In genomic region chr18:73987247-73987980, GRCh38 we compare ENCODE assay signal across 18 cellular contexts.
DNase-seq lines count a peak whose midpoint lies in the region; ATAC-seq and TF ChIP-seq lines count a peak whose summit lies in the region.
"Had no signal": no experiment of that assay in that cellular context is flagged by ENCODE, and none has a peak within 500 bp of the region (broad histone marks: within the 10 kb centered on the region; RNA-seq: fewer than 3 reads in every experiment).

No MANE protein-coding gene starts in this region.

- H3K27me3 Mint-ChIP-seq in MCF 10A (ENCODE audit: insufficient read depth, unreplicated experiment) = no peaks in the 10 kb centered on the region
- H3K27me3 Mint-ChIP-seq: CD8-positive, alpha-beta memory T cell had no signal

- H3K4me1 Mint-ChIP-seq in MCF 10A (ENCODE audit: insufficient read depth, unreplicated experiment) = peaks cover 18% of the 10 kb centered on the region
- H3K4me1 Mint-ChIP-seq: CD8-positive, alpha-beta memory T cell had no signal

- TF ChIP-seq CTCF in MCF 10A (IDR thresholded peaks at IDR 0.05; ENCODE audit: unreplicated experiment) (no peak), breast epithelium (IDR thresholded peaks at IDR 0.05) (no peak), VCaP (conservative IDR thresholded peaks at IDR 0.05) (no peak), esophagus muscularis mucosa (IDR thresholded peaks at IDR 0.05) (no peak)

- CTCF ChIA-PET in MCF 10A (lab: Yijun Ruan, JAX) = interaction anchor here (0.6 to 1.0 kb wide), 3 partner anchors 64 to 371 kb away, joined by 3 to 4 read pairs (median 3); no protein-coding TSS in a partner anchor

- H3K9me3 Mint-ChIP-seq in MCF 10A (ENCODE audit: unreplicated experiment) = no peaks in the 10 kb centered on the region

- POLR2A ChIA-PET in MCF 10A (lab: Yijun Ruan, JAX) = no interaction called here

- no peak overlapping the region for H3K27ac ChIP-seq in breast epithelium
- H3K27ac ChIP-seq in VCaP = peak overlapping the region; percentile 20; the same call in 1 of the 2 replicates
- H3K27ac ChIP-seq in esophagus muscularis mucosa (replicated peaks in 1 of 4) = no peak overlapping the region
- H3K27ac ChIP-seq: BLaER1 treated with 17β-estradiol and CSF1 and Interleukin-3, amounts not matched to agents 10 nM and 100 nM; HL-60; RWPE1 had no signal

- peaks cover 6% of the 10 kb centered on the region for H3K36me3 Mint-ChIP-seq in MCF 10A (ENCODE audit: insufficient read depth, unreplicated experiment)

- H3K36me3 ChIP-seq in breast epithelium = no peaks in the 10 kb centered on the region
- H3K36me3 ChIP-seq in esophagus muscularis mucosa = no peaks in the 10 kb centered on the region
- H3K36me3 ChIP-seq: BLaER1 treated with 17β-estradiol and CSF1 and Interleukin-3, amounts not matched to agents 10 nM and 100 nM had no signal

- no peaks in the 10 kb centered on the region for H3K27me3 ChIP-seq in breast epithelium
- H3K27me3 ChIP-seq in esophagus muscularis mucosa = no peaks in the 10 kb centered on the region
- H3K27me3 ChIP-seq: BLaER1 treated with 17β-estradiol and CSF1 and Interleukin-3, amounts not matched to agents 10 nM and 100 nM had no signal

- BruUV-seq in MCF 10A (replicated peaks; lab: Mats Ljungman, UMichigan) = no TSS peak

- H3K4me3 Mint-ChIP-seq in MCF 10A (ENCODE audit: unreplicated experiment) = no peak overlapping the region
- H3K4me3 Mint-ChIP-seq: CD8-positive, alpha-beta memory T cell had no signal

- H3K4me1 ChIP-seq in breast epithelium (no peaks in the 10 kb centered on the region), esophagus muscularis mucosa (no peaks in the 10 kb centered on the region)

- intact Hi-C loops in MCF 10A (cut with micrococcal nuclease) = loop anchor here (10.0 kb wide), 1 partner anchor 127 kb away; no protein-coding TSS in a partner anchor
- intact Hi-C loops in breast epithelium (cut with DNase I; ENCODE audit: low total_unique reads) = loop anchor here (5.0 kb wide), 1 partner anchor 745 kb away; no protein-coding TSS in a partner anchor
- intact Hi-C loops in esophagus muscularis mucosa (cut with DNase I) = no loop called here

- no peak overlapping the region for H3K27ac Mint-ChIP-seq in MCF 10A (ENCODE audit: low read depth, unreplicated experiment)

- no peaks in the 10 kb centered on the region for H3K9me3 ChIP-seq in breast epithelium
- H3K9me3 ChIP-seq in esophagus muscularis mucosa = no peaks in the 10 kb centered on the region

- H3K4me3 ChIP-seq in breast epithelium = no peak overlapping the region
- H3K4me3 ChIP-seq in esophagus muscularis mucosa = no peak overlapping the region
- H3K4me3 ChIP-seq: BLaER1 treated with 17β-estradiol and CSF1 and Interleukin-3, amounts not matched to agents 10 nM and 100 nM had no signal

- TF ChIP-seq EP300 in esophagus muscularis mucosa (IDR thresholded peaks at IDR 0.05) = no peak

- 83% methylated on average over 2 of the region's 2 CpGs for WGBS in esophagus muscularis mucosa

- peak; percentile 48 for DNase-seq in MCF 10A (ENCODE audit: unreplicated experiment)
- DNase-seq in breast epithelium (ENCODE audit: low spot score in 2 of 2) = no peak
- DNase-seq in esophagus muscularis mucosa (ENCODE audit: extremely low spot score) = peak; percentile 39
- peak; percentile 4 for DNase-seq in renal cortical epithelial cell (ENCODE audit: low read depth)
- no peak for DNase-seq in stimulated activated CD4-positive, alpha-beta T cell treated with anti-CD3 and anti-CD28 coated beads, Interleukin-12 subunit alpha, Interleukin-12 subunit beta, amount 100 ng/mL, for 4 hours
- DNase-seq in GM19240 (ENCODE audit: insufficient read length, low spot score) = no peak
- DNase-seq: CD8-positive, alpha-beta memory T cell; H7; NCI-H1436; NCI-H2029 treated with DMSO at 0.1 percent for 48 hours; NCI-H2171 treated with DMSO at 0.1 percent for 48 hours; NCI-H446 treated with DMSO at 0.1 percent for 48 hours; NK-92 treated with Interleukin-12 subunit alpha and Interleukin-12 subunit beta, amount 100 ng/mL, for 24 hours had no signal

- TF ChIP-seq POLR2A in breast epithelium (IDR thresholded peaks at IDR 0.05) (no peak), esophagus muscularis mucosa (IDR thresholded peaks at IDR 0.05; ENCODE audit: low read depth) (no peak)

- no peak for ATAC-seq in HG03442 (IDR thresholded peaks at IDR 0.05; ENCODE audit: unreplicated experiment)

Comparison
In these comparisons a context has a peak if more than half of its experiments do, and no peak if none do; other contexts are left out.
1. DNase-seq: peak in MCF 10A (single experiment), esophagus muscularis mucosa (single experiment) and renal cortical epithelial cell (single experiment); none in breast epithelium (0 of 2), stimulated activated CD4-positive, alpha-beta T cell treated with anti-CD3 and anti-CD28 coated beads, Interleukin-12 subunit alpha, Interleukin-12 subunit beta, amount 100 ng/mL, for 4 hours (single experiment) and GM19240 (single experiment).